Comparison of ENCODE assay signal across 15 cellular contexts in genomic region chr7:74554178-74554577, GRCh38.
"Had no signal": no experiment of that assay in that cellular context is flagged by ENCODE, and none has a peak within 500 bp of the region (broad histone marks: within the 10 kb centered on the region; RNA-seq: fewer than 3 reads in every experiment).

No MANE protein-coding gene starts in this region.

- ATAC-seq: activated CD4-positive, alpha-beta T cell treated with anti-CD3 and anti-CD28 coated beads for 36 hours; effector memory CD8-positive, alpha-beta T cell had no signal

- H3K27ac ChIP-seq: ascending aorta, parathyroid adenoma, SK-N-MC, transverse colon, WERI-Rb-1 had no signal

- H3K9me3 Mint-ChIP-seq: activated CD4-positive, alpha-beta memory T cell treated with anti-CD3 and anti-CD28 coated beads, Interleukin-2, amount 10 ng/mL, durations not matched to agents 7 days and 5 days; central memory CD8-positive, alpha-beta T cell; effector memory CD8-positive, alpha-beta T cell; neural crest cell; stimulated activated effector memory CD8-positive, alpha-beta T cell treated with anti-CD3 and anti-CD28 coated beads, Interleukin-12 subunit alpha, Interleukin-12 subunit beta, amount 100 ng/mL, for 72 hours had no signal

- H3K4me3 ChIP-seq: ascending aorta, SK-N-MC, transverse colon had no signal

- H3K36me3 Mint-ChIP-seq: stimulated activated effector memory CD8-positive, alpha-beta T cell treated with anti-CD3 and anti-CD28 coated beads, Interleukin-12 subunit alpha, Interleukin-12 subunit beta, amount 100 ng/mL, for 72 hours had no signal

- DNase-seq: activated CD4-positive, alpha-beta memory T cell treated with anti-CD3 and anti-CD28 coated beads, Interleukin-2, amount 10 ng/mL, durations not matched to agents 7 days and 5 days; activated CD4-positive, alpha-beta T cell treated with anti-CD3 and anti-CD28 coated beads for 36 hours; activated CD8-positive, alpha-beta memory T cell treated with anti-CD3 and anti-CD28 coated beads, Interleukin-2, amount 50 U/mL, for 4 hours; effector memory CD8-positive, alpha-beta T cell; left colon; mesenchymal stem cell; T-helper 1 cell; transverse colon; WERI-Rb-1 had no signal

- H3K4me3 Mint-ChIP-seq: activated CD4-positive, alpha-beta memory T cell treated with anti-CD3 and anti-CD28 coated beads, Interleukin-2, amount 10 ng/mL, durations not matched to agents 7 days and 5 days; activated CD4-positive, alpha-beta T cell treated with anti-CD3 and anti-CD28 coated beads for 36 hours; central memory CD8-positive, alpha-beta T cell; effector memory CD8-positive, alpha-beta T cell; neural crest cell; stimulated activated effector memory CD8-positive, alpha-beta T cell treated with anti-CD3 and anti-CD28 coated beads, Interleukin-12 subunit alpha, Interleukin-12 subunit beta, amount 100 ng/mL, for 72 hours had no signal

- H3K27ac Mint-ChIP-seq: activated CD4-positive, alpha-beta memory T cell treated with anti-CD3 and anti-CD28 coated beads, Interleukin-2, amount 10 ng/mL, durations not matched to agents 7 days and 5 days; activated CD4-positive, alpha-beta T cell treated with anti-CD3 and anti-CD28 coated beads for 36 hours; effector memory CD8-positive, alpha-beta T cell; stimulated activated effector memory CD8-positive, alpha-beta T cell treated with anti-CD3 and anti-CD28 coated beads, Interleukin-12 subunit alpha, Interleukin-12 subunit beta, amount 100 ng/mL, for 72 hours had no signal

- H3K4me1 Mint-ChIP-seq: activated CD4-positive, alpha-beta memory T cell treated with anti-CD3 and anti-CD28 coated beads, Interleukin-2, amount 10 ng/mL, durations not matched to agents 7 days and 5 days; activated CD4-positive, alpha-beta T cell treated with anti-CD3 and anti-CD28 coated beads for 36 hours; central memory CD8-positive, alpha-beta T cell; neural crest cell; stimulated activated effector memory CD8-positive, alpha-beta T cell treated with anti-CD3 and anti-CD28 coated beads, Interleukin-12 subunit alpha, Interleukin-12 subunit beta, amount 100 ng/mL, for 72 hours had no signal

- H3K9ac ChIP-seq: parathyroid adenoma had no signal

- H3K9me3 ChIP-seq: ascending aorta, transverse colon had no signal

- H3K79me2 ChIP-seq: parathyroid adenoma had no signal

- H3K27me3 ChIP-seq: ascending aorta, transverse colon had no signal

- H3K4me1 ChIP-seq: ascending aorta, parathyroid adenoma, transverse colon had no signal

- H3K27me3 Mint-ChIP-seq: activated CD4-positive, alpha-beta memory T cell treated with anti-CD3 and anti-CD28 coated beads, Interleukin-2, amount 10 ng/mL, durations not matched to agents 7 days and 5 days; activated CD4-positive, alpha-beta T cell treated with anti-CD3 and anti-CD28 coated beads for 36 hours; central memory CD8-positive, alpha-beta T cell had no signal
